In the genomic region with DNA sequence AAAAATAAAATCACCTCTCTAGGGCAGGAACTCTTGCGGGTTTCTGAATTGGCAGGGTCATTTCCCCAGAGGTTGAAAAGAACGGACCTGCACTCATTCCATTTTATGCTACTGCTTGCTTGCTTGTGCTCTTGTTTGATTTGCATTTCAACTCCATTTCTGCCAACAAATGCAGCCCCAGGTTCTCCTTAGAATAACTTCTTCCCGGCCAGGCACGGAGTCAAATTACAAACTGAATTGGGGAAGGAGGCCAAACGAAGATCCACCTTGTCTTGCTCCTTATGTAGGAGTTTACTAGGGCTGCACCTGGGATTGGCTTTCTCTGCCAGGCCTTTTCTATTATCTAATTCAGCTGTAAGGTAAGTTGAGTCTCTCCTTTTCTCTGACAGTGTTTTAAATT, we compare ENCODE assay signal across 1 cellular context.
TF ChIP-seq lines count a peak whose summit lies in the region.

No MANE protein-coding gene starts in this region.

TF ChIP-seq in HepG2, 621 proteins besides CTCF, POLR2A, EP300 and RAD21 (continued from another document):
- TF ChIP-seq, protein P1, sequence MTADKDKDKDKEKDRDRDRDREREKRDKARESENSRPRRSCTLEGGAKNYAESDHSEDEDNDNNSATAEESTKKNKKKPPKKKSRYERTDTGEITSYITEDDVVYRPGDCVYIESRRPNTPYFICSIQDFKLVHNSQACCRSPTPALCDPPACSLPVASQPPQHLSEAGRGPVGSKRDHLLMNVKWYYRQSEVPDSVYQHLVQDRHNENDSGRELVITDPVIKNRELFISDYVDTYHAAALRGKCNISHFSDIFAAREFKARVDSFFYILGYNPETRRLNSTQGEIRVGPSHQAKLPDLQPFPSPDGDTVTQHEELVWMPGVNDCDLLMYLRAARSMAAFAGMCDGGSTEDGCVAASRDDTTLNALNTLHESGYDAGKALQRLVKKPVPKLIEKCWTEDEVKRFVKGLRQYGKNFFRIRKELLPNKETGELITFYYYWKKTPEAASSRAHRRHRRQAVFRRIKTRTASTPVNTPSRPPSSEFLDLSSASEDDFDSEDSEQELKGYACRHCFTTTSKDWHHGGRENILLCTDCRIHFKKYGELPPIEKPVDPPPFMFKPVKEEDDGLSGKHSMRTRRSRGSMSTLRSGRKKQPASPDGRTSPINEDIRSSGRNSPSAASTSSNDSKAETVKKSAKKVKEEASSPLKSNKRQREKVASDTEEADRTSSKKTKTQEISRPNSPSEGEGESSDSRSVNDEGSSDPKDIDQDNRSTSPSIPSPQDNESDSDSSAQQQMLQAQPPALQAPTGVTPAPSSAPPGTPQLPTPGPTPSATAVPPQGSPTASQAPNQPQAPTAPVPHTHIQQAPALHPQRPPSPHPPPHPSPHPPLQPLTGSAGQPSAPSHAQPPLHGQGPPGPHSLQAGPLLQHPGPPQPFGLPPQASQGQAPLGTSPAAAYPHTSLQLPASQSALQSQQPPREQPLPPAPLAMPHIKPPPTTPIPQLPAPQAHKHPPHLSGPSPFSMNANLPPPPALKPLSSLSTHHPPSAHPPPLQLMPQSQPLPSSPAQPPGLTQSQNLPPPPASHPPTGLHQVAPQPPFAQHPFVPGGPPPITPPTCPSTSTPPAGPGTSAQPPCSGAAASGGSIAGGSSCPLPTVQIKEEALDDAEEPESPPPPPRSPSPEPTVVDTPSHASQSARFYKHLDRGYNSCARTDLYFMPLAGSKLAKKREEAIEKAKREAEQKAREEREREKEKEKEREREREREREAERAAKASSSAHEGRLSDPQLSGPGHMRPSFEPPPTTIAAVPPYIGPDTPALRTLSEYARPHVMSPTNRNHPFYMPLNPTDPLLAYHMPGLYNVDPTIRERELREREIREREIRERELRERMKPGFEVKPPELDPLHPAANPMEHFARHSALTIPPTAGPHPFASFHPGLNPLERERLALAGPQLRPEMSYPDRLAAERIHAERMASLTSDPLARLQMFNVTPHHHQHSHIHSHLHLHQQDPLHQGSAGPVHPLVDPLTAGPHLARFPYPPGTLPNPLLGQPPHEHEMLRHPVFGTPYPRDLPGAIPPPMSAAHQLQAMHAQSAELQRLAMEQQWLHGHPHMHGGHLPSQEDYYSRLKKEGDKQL (CRISPR knock-in tag; IDR thresholded peaks at IDR 0.05; ENCODE audit: low read depth), result no peak
- TF ChIP-seq ZNF343 (CRISPR knock-in tag; IDR thresholded peaks at IDR 0.05) (no peak), ZMYM4 (CRISPR knock-in tag; IDR thresholded peaks at IDR 0.05) (no peak)
